ENCODE assay signal across 28 cellular contexts in the genomic region with DNA sequence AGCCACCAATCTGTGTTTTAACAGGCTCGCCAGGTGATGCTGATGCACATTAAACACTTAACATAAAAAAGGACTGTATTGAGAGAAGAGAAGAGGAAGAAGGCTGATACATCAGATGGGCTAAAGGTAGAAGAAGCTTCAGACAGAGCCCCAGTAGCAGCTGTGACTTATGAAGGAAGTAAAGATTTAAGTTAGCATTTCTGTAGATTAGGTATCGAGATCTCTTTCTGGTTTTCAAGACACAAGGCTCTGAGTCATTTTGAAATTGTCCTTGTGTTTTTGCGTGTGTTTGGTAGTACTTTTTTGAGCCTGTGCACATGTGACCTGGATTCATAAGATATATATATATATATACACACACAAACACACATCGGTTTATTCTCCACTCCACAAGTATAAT. TPM values are rescaled to one million over a fixed set of nuclear protein-coding genes. Genes with fewer than 3 reads are reported as not detected.
DNase-seq lines count a peak whose midpoint lies in the region; ATAC-seq, FAIRE-seq and TF ChIP-seq lines count a peak whose summit lies in the region.
"Had no signal": no experiment of that assay in that cellular context is flagged by ENCODE, and none has a peak within 500 bp of the region (broad histone marks: within the 10 kb centered on the region; RNA-seq: fewer than 3 reads in every experiment).

No MANE protein-coding gene starts in this region.

- no peak overlapping the region for H3K27ac ChIP-seq in GM12878 (ENCODE audit: control insufficient read depth, insufficient read depth)
- no peak overlapping the region for H3K27ac ChIP-seq in CD4-positive, alpha-beta memory T cell (ENCODE audit: low read depth, low read length)
- H3K27ac ChIP-seq in effector memory CD4-positive, alpha-beta T cell (ENCODE audit: insufficient read depth, low read length, poor library complexity, severe bottlenecking): no peak overlapping the region
- H3K27ac ChIP-seq: esophagus muscularis mucosa, left lung, transverse colon had no signal

- H3K9ac ChIP-seq in GM12878 (ENCODE audit: control insufficient read depth, insufficient read depth, low read length): no peak overlapping the region
- H3K9ac ChIP-seq: SK-N-SH had no signal

- no peak overlapping the region for H2AFZ ChIP-seq in GM12878 (ENCODE audit: control insufficient read depth, low read depth, low read length)
- H2AFZ ChIP-seq: GM23338 had no signal

- peaks cover 11% of the 10 kb centered on the region for H3K4me1 ChIP-seq in GM12878 (ENCODE audit: control insufficient read depth, insufficient read depth, low read length)
- no peaks in the 10 kb centered on the region for H3K4me1 ChIP-seq in CD4-positive, alpha-beta memory T cell (ENCODE audit: insufficient read depth, low read length)
- H3K4me1 ChIP-seq in effector memory CD4-positive, alpha-beta T cell (ENCODE audit: control insufficient read depth, insufficient read depth, low read length, poor library complexity, severe bottlenecking): no peaks in the 10 kb centered on the region
- H3K4me1 ChIP-seq: esophagus muscularis mucosa, left lung, transverse colon had no signal

- BruUV-seq in GM12878 (replicated peaks; lab: Mats Ljungman, UMichigan): no TSS peak

- in situ Hi-C loops in GM12878 (cut with MboI): no loop called here

- RAD21 ChIA-PET in GM12878 (lab: Charles Lee; ENCODE audit: unreplicated experiment): no interaction called here

- no peak overlapping the region for H3K27ac Mint-ChIP-seq in CD4-positive, alpha-beta memory T cell
- H3K27ac Mint-ChIP-seq: activated naive CD4-positive, alpha-beta T cell treated with anti-CD3 and anti-CD28 coated beads, Interleukin-2, amount 50 U/mL, for 72 hours; activated T-helper 2 cell treated with anti-CD3 and anti-CD28 coated beads, Interferon-gamma antibody, Interleukin-2, Interleukin-4, amounts not matched to agents 10 μg/mL and 5 μg/mL and 100 μg/mL, durations not matched to agents 14 hours and 24 hours and 36 hours; endodermal cell; GM23338 had no signal

- peak; percentile 67 for ATAC-seq in GM19035 (IDR thresholded peaks at IDR 0.05; ENCODE audit: unreplicated experiment)
- peak; percentile 59 for ATAC-seq in GM21786 (IDR thresholded peaks at IDR 0.05; ENCODE audit: unreplicated experiment)
- ATAC-seq in HG03442 (IDR thresholded peaks at IDR 0.05; ENCODE audit: unreplicated experiment): peak; percentile 78
- ATAC-seq in GM12878: peak; percentile 40; the same call in 2 of the 3 replicates
- ATAC-seq: activated naive CD4-positive, alpha-beta T cell treated with anti-CD3 and anti-CD28 coated beads, Interleukin-2, amount 50 U/mL, for 72 hours; left lung had no signal

- intact Hi-C loops in GM12878 (cut with micrococcal nuclease; ENCODE audit: unreplicated experiment): no loop called here
- intact Hi-C loops in CD4-positive, alpha-beta memory T cell (cut with micrococcal nuclease): no loop called here

- H4K20me1 ChIP-seq in GM12878 (ENCODE audit: control insufficient read depth, insufficient read depth): no peaks in the 10 kb centered on the region

- no peaks in the 10 kb centered on the region for H3K79me2 ChIP-seq in GM12878 (ENCODE audit: control insufficient read depth, insufficient read depth, low read length)

- no peak overlapping the region for H3K4me3 Mint-ChIP-seq in CD4-positive, alpha-beta memory T cell
- H3K4me3 Mint-ChIP-seq: endodermal cell, GM23338 had no signal

- SMC1A ChIA-PET in GM12878 (lab: Charles Lee; ENCODE audit: uncharacterized antibody, unreplicated experiment): interaction anchor here (1.0 kb wide), 1 partner anchor 17 kb away, joined by 3 read pairs; no protein-coding TSS in a partner anchor

- H3K36me3 ChIP-seq in GM12878 (ENCODE audit: control insufficient read depth in 2 of 2, insufficient read depth in 2 of 2, low read length in 1 of 2): no peaks in the 10 kb centered on the region
- H3K36me3 ChIP-seq in CD4-positive, alpha-beta memory T cell (ENCODE audit: insufficient read depth, low read length): no peaks in the 10 kb centered on the region
- no peaks in the 10 kb centered on the region for H3K36me3 ChIP-seq in effector memory CD4-positive, alpha-beta T cell (ENCODE audit: control insufficient read depth, insufficient read depth, low read length)
- H3K36me3 ChIP-seq: esophagus muscularis mucosa, left lung, transverse colon had no signal

- no peak for FAIRE-seq in GM12878 (lab: Jason Lieb, UNC)
- FAIRE-seq: GM18507 had no signal

- POLR2A ChIA-PET in GM12878 (lab: Charles Lee): no interaction called here
- POLR2A ChIA-PET in CD4-positive, alpha-beta memory T cell (lab: Charles Lee; ENCODE audit: partially characterized antibody): no interaction called here

- DNase-seq in GM12878 (ENCODE audit: low read depth, low spot score) (peak; percentile 16), SIG-M5 (lab: John Stamatoyannopoulos, UW) (no peak)
- no peak for DNase-seq in CD4-positive, alpha-beta memory T cell
- no peak for DNase-seq in effector memory CD4-positive, alpha-beta T cell
- DNase-seq: activated CD8-positive, alpha-beta memory T cell treated with anti-CD3 and anti-CD28 coated beads, Interleukin-2, amount 50 U/mL, for 4 hours; anterior cingulate cortex; cortex of kidney; endodermal cell; foreskin melanocyte; hippocampal formation; Kasumi-1; left lung; MV-4-11; NCI-H187 treated with DMSO at 0.1 percent for 48 hours; NCI-H2227 treated with DMSO at 0.1 percent for 48 hours; NCI-H69; nucleus accumbens; SK-N-SH; stimulated activated CD8-positive, alpha-beta memory T cell treated with anti-CD3 and anti-CD28 coated beads, Interleukin-4, amount 100 ng/mL, for 48 hours; transverse colon had no signal

- H3K27me3 Mint-ChIP-seq in CD4-positive, alpha-beta memory T cell: peaks cover 5 to 10% of the 10 kb centered on the region in 2 donors

- no peak for TF ChIP-seq POLR2A in GM12878 (IDR thresholded peaks at IDR 0.05; ENCODE audit: low read depth, low read length)

- H3K9me3 ChIP-seq in GM12878 (replicated peaks; ENCODE audit: control insufficient read depth, insufficient read depth, low read length): no peaks in the 10 kb centered on the region
- no peaks in the 10 kb centered on the region for H3K9me3 ChIP-seq in CD4-positive, alpha-beta memory T cell (ENCODE audit: control insufficient read depth in 1 of 2, low read length in 2 of 2)
- H3K9me3 ChIP-seq in effector memory CD4-positive, alpha-beta T cell (ENCODE audit: control insufficient read depth, low read length): no peaks in the 10 kb centered on the region
- H3K9me3 ChIP-seq: left lung, SK-N-SH, transverse colon had no signal

- TF ChIP-seq RAD21 in GM12878 (IDR thresholded peaks at IDR 0.05; ENCODE audit: insufficient read depth, low read depth, low read length): no peak

- TF ChIP-seq CTCF in GM12878 (IDR thresholded peaks at IDR 0.05 in 2 of 3, conservative IDR thresholded peaks at IDR 0.05 in 1 of 3; ENCODE audit: control insufficient read depth in 2 of 3, extremely low read depth in 1 of 3, insufficient read depth in 1 of 3, low read depth in 3 of 3, low read length in 3 of 3): no peak

- WGBS in GM12878 (ENCODE audit: insufficient coverage, insufficient replicate concordance, low lambda C conversion rate, missing lambda C conversion rate): 26% methylated on average over 4 of the region's 4 CpGs

- no peak overlapping the region for H3K4me2 ChIP-seq in GM12878 (ENCODE audit: control insufficient read depth, insufficient read depth)
- H3K4me2 ChIP-seq: GM23338, SK-N-SH had no signal

- CTCF ChIA-PET in GM12878 (lab: Yijun Ruan, JAX): no interaction called here
- CTCF ChIA-PET in CD4-positive, alpha-beta memory T cell (lab: Charles Lee; ENCODE audit: partially characterized antibody): no interaction called here

- TF ChIP-seq EP300 in GM12878 (IDR thresholded peaks at IDR 0.05; ENCODE audit: borderline replicate concordance in 1 of 2, control insufficient read depth in 1 of 2, low read depth in 2 of 2, low read length in 2 of 2): no peak

- H3K36me3 Mint-ChIP-seq in CD4-positive, alpha-beta memory T cell: no peaks in the 10 kb centered on the region
- H3K36me3 Mint-ChIP-seq: activated naive CD4-positive, alpha-beta T cell treated with anti-CD3 and anti-CD28 coated beads, Interleukin-2, amount 50 U/mL, for 72 hours had no signal

- no peaks in the 10 kb centered on the region for H3K27me3 ChIP-seq in GM12878 (replicated peaks in 1 of 2; ENCODE audit: control insufficient read depth in 2 of 2, insufficient read depth in 2 of 2, low read length in 1 of 2)
- H3K27me3 ChIP-seq in CD4-positive, alpha-beta memory T cell (ENCODE audit: insufficient read depth, low read length): no peaks in the 10 kb centered on the region
- no peaks in the 10 kb centered on the region for H3K27me3 ChIP-seq in effector memory CD4-positive, alpha-beta T cell (replicated peaks; ENCODE audit: control insufficient read depth, insufficient read depth, low read length, poor library complexity, severe bottlenecking)
- H3K27me3 ChIP-seq: esophagus muscularis mucosa, left lung, transverse colon had no signal

- peaks cover 0 to 2% (median 0%) of the 10 kb centered on the region in 8 donors for H3K9me3 Mint-ChIP-seq in CD4-positive, alpha-beta memory T cell
- H3K9me3 Mint-ChIP-seq: activated naive CD4-positive, alpha-beta T cell treated with anti-CD3 and anti-CD28 coated beads, Interleukin-2, amount 50 U/mL, for 72 hours; activated T-helper 2 cell treated with anti-CD3 and anti-CD28 coated beads, Interferon-gamma antibody, Interleukin-2, Interleukin-4, amounts not matched to agents 10 μg/mL and 5 μg/mL and 100 μg/mL, durations not matched to agents 14 hours and 24 hours and 36 hours; endodermal cell; GM23338 had no signal

- no peak overlapping the region for H3K4me3 ChIP-seq in GM12878
- H3K4me3 ChIP-seq in CD4-positive, alpha-beta memory T cell (ENCODE audit: low read length in 2 of 2): no peak overlapping the region
- H3K4me3 ChIP-seq in effector memory CD4-positive, alpha-beta T cell (ENCODE audit: insufficient read depth, low read depth, low read length, poor library complexity, severe bottlenecking): no peak overlapping the region
- H3K4me3 ChIP-seq: esophagus muscularis mucosa, GM23338, left lung, transverse colon had no signal

- no peaks in the 10 kb centered on the region for H3K4me1 Mint-ChIP-seq in CD4-positive, alpha-beta memory T cell

RNA-seq across cellular contexts. Expression of gene GCFC2, which starts 40.6 kb away (rescaled TPM):
- total RNA-seq in GM12878 (2013; cell fraction: nucleolus; rRNA removed): 51.2 and 53.8 TPM in 2 replicates
- total RNA-seq in GM12878 (2014; rRNA removed) (20.7 and 21.1 TPM in 2 replicates), GM12878 (2014; rRNA removed; fragmentation: Illumina TruSeq; extraction: Trizol) (32.6 and 32.7 TPM in 2 replicates), GM12878 (2021) (23.3 and 26.3 TPM in 2 replicates)
- polyA plus RNA-seq in GM12878 (2011; ENCODE audit: low read depth): 7.2 TPM
- polyA plus RNA-seq in GM12878 (2011; rRNA removed) (27.7 and 48.5 TPM in 2 replicates), GM12878 (2014; fragmentation: Illumina TruSeq; extraction: Trizol) (27.3 and 30.3 TPM in 2 replicates), GM12878 (2014; fragmentation: Nextera tagmentation; extraction: Ambion mirVana) (10 to 100 TPM; 15.5 to 27.4 TPM), GM12878 (2014; rRNA removed) (11.3 and 15.6 TPM in 2 replicates), GM12878 (2016; fragmentation: Nextera tagmentation; extraction: Ambion mirVana) (10 to 100 TPM; 32.9 to 36.5 TPM)
- polyA plus RNA-seq in GM12878 (2011; cell fraction: cytosol; rRNA removed): 10.2 and 10.9 TPM in 2 replicates
- polyA plus RNA-seq in GM12878 (2011; cell fraction: nucleus; rRNA removed): 16.9 and 17.0 TPM in 2 replicates
- 13.5 and 20.1 TPM in 2 replicates for polyA plus RNA-seq in GM12878 (2012)
- 8.0 and 11.0 TPM in 2 replicates for polyA minus RNA-seq in GM12878 (2011; rRNA and poly(A)+ RNA removed)
- polyA minus RNA-seq in GM12878 (2011; cell fraction: cytosol; rRNA and poly(A)+ RNA removed): 4.7 and 6.3 TPM in 2 replicates
- polyA minus RNA-seq in GM12878 (2011; cell fraction: nucleus; rRNA and poly(A)+ RNA removed): 7.9 and 11.7 TPM in 2 replicates
- 10 to 100 TPM; 22.9 to 25.9 TPM for total RNA-seq in CD4-positive, alpha-beta memory T cell
- 10 to 100 TPM; 28.7 to 31.2 TPM for polyA plus RNA-seq in CD4-positive, alpha-beta memory T cell
